18 cellular contexts compared by ENCODE assay signal in the genomic region with DNA sequence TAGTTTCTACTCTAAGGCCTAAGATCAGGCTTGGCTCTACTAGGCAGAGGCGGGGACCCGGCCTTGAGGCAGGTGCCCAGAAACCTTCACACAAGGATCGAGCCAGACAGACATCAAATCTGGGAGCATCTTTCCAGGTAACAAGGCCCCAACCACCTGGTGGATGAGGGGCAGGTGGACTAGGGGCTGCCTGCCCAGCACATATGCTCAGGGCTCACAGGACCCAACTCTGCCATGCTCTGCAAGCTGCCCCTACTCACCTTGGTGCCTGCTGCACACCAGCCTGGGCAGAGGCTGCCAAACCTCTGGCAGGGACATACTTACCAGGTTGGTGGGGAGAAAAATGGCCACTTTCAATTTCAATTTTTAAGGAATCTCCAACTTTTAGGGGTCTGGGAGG. TPM values are rescaled to one million over a fixed set of nuclear protein-coding genes. Genes with fewer than 3 reads are reported as not detected.
DNase-seq lines count a peak whose midpoint lies in the region; ATAC-seq and TF ChIP-seq lines count a peak whose summit lies in the region.
"Had no signal": no experiment of that assay in that cellular context is flagged by ENCODE, and none has a peak within 500 bp of the region (broad histone marks: within the 10 kb centered on the region; RNA-seq: fewer than 3 reads in every experiment).

No MANE protein-coding gene starts in this region.

- H3K4me1 Mint-ChIP-seq in stimulated activated naive CD8-positive, alpha-beta T cell treated with anti-CD3 and anti-CD28 coated beads, Interleukin-15, amount 100 ng/mL, for 72 hours, result peaks cover 7% of the 10 kb centered on the region
- H3K4me1 Mint-ChIP-seq in GM23338 (peaks cover 37% of the 10 kb centered on the region), nephron progenitor cell (peaks cover 25% of the 10 kb centered on the region)

- H3K36me3 Mint-ChIP-seq in GM23338 (ENCODE audit: low read depth), result no peaks in the 10 kb centered on the region
- peaks cover 5% of the 10 kb centered on the region for H3K36me3 Mint-ChIP-seq in nephron progenitor cell (ENCODE audit: low read depth)

- TF ChIP-seq CTCF in GM23338 (conservative IDR thresholded peaks at IDR 0.05; ENCODE audit: low read depth in 2 of 2) (no peak), nephron progenitor cell (IDR thresholded peaks at IDR 0.05) (no peak), RWPE1 (conservative IDR thresholded peaks at IDR 0.05; ENCODE audit: low read depth) (no peak)

- H3K9me3 Mint-ChIP-seq in stimulated activated naive CD8-positive, alpha-beta T cell treated with anti-CD3 and anti-CD28 coated beads, Interleukin-15, amount 100 ng/mL, for 72 hours, result no peaks in the 10 kb centered on the region
- H3K9me3 Mint-ChIP-seq in GM23338, result no peaks in the 10 kb centered on the region
- H3K9me3 Mint-ChIP-seq in nephron progenitor cell, result no peaks in the 10 kb centered on the region

- no peak overlapping the region for H2AFZ ChIP-seq in GM23338
- H2AFZ ChIP-seq: PC-9 had no signal

- no peak overlapping the region for H3K4me3 Mint-ChIP-seq in stimulated activated naive CD8-positive, alpha-beta T cell treated with anti-CD3 and anti-CD28 coated beads, Interleukin-15, amount 100 ng/mL, for 72 hours
- H3K4me3 Mint-ChIP-seq in GM23338, result no peak overlapping the region
- H3K4me3 Mint-ChIP-seq in nephron progenitor cell, result peak overlapping the region; percentile 42

- no peaks in the 10 kb centered on the region for H3K36me3 ChIP-seq in GM23338 (ENCODE audit: insufficient read depth)

- no peak for DNase-seq in stimulated activated naive CD8-positive, alpha-beta T cell treated with anti-CD3 and anti-CD28 coated beads, Interleukin-15, amount 100 ng/mL, for 72 hours
- DNase-seq in stimulated activated naive CD8-positive, alpha-beta T cell treated with anti-CD3 and anti-CD28 coated beads, Interleukin-15, Interleukin-2, amounts not matched to agents 100 U/mL and 50 U/mL, for 24 hours, result no peak
- no peak for DNase-seq in GM23338 (ENCODE audit: low spot score)
- no peak for DNase-seq in nephron progenitor cell
- DNase-seq in SK-N-DZ (ENCODE audit: low spot score), result no peak
- DNase-seq in RWPE1 (ENCODE audit: low spot score), result no peak
- DNase-seq: DMS53, NCI-H1048, NCI-H1417 treated with DMSO at 0.1 percent for 48 hours, NCI-H1694 treated with DMSO at 0.1 percent for 48 hours, NCI-H2081 treated with DMSO at 0.1 percent for 48 hours, NCI-H524, NCI-H774, PC-9, Right ventricle myocardium superior, T-helper 1 cell had no signal

- CTCF ChIA-PET in RWPE1 (lab: Yijun Ruan, JAX), result interaction anchor here (0.6 kb wide), 1 partner anchor 133 kb away, joined by 3 read pairs; no protein-coding TSS in a partner anchor

- H3K27ac ChIP-seq in GM23338 (ENCODE audit: low read depth) (no peak overlapping the region), RWPE1 (no peak overlapping the region)
- H3K27ac ChIP-seq: PC-9, SJSA1 had no signal

- POLR2A ChIA-PET in RWPE1 (lab: Yijun Ruan, JAX; ENCODE audit: low non-redundant PET), result no interaction called here

- H3F3A ChIP-seq in GM23338 (replicated peaks; ENCODE audit: low read depth), result no peaks in the 10 kb centered on the region

- peaks cover 15% of the 10 kb centered on the region for H3K27me3 ChIP-seq in GM23338 (ENCODE audit: insufficient read depth)
- H3K27me3 ChIP-seq: SJSA1 had no signal

- H3K4me2 ChIP-seq in GM23338, result peak overlapping the region; percentile 51; the same call in 1 of the 2 replicates
- H3K4me2 ChIP-seq: PC-9 had no signal

- no peaks in the 10 kb centered on the region for H3K9me2 ChIP-seq in GM23338 (ENCODE audit: insufficient read depth)

- peak; percentile 16 for ATAC-seq in stimulated activated naive CD8-positive, alpha-beta T cell treated with anti-CD3 and anti-CD28 coated beads, Interleukin-15, amount 100 ng/mL, for 72 hours
- ATAC-seq in stimulated activated naive CD8-positive, alpha-beta T cell treated with anti-CD3 and anti-CD28 coated beads, Interleukin-15, Interleukin-2, amounts not matched to agents 100 U/mL and 50 U/mL, for 24 hours, result no peak
- peak; percentile 25; the same call in 2 of the 3 replicates for ATAC-seq in GM23338
- no peak for ATAC-seq in GM19023 (IDR thresholded peaks at IDR 0.05; ENCODE audit: unreplicated experiment)

- no peaks in the 10 kb centered on the region for H4K20me1 ChIP-seq in GM23338 (replicated peaks; ENCODE audit: insufficient read depth)

- peaks cover 57% of the 10 kb centered on the region for H3K27me3 Mint-ChIP-seq in stimulated activated naive CD8-positive, alpha-beta T cell treated with anti-CD3 and anti-CD28 coated beads, Interleukin-15, amount 100 ng/mL, for 72 hours
- H3K27me3 Mint-ChIP-seq in GM23338 (ENCODE audit: insufficient read depth, low read depth, poor library complexity) (peaks cover 14% of the 10 kb centered on the region), nephron progenitor cell (ENCODE audit: low read depth, poor library complexity) (peaks cover 21% of the 10 kb centered on the region)

- no peak overlapping the region for H3K4me3 ChIP-seq in GM23338
- H3K4me3 ChIP-seq: PC-9, SJSA1 had no signal

- H3K4me1 ChIP-seq in GM23338 (ENCODE audit: insufficient read depth), result peaks cover 40% of the 10 kb centered on the region

- H3K27ac Mint-ChIP-seq in stimulated activated naive CD8-positive, alpha-beta T cell treated with anti-CD3 and anti-CD28 coated beads, Interleukin-15, amount 100 ng/mL, for 72 hours, result no peak overlapping the region
- H3K27ac Mint-ChIP-seq in GM23338 (no peak overlapping the region), nephron progenitor cell (no peak overlapping the region)

- H3K79me2 ChIP-seq in GM23338 (replicated peaks; ENCODE audit: insufficient read depth), result peaks cover 21% of the 10 kb centered on the region

TF ChIP-seq in GM23338, 12 proteins besides CTCF, POLR2A, EP300 and RAD21 (continues in another document):
- TF ChIP-seq NANOG (IDR thresholded peaks at IDR 0.05; ENCODE audit: borderline replicate concordance) (no peak), STAT1 (IDR thresholded peaks at IDR 0.05; ENCODE audit: unreplicated experiment) (no peak), ZNF331 (CRISPR knock-in tag; IDR thresholded peaks at IDR 0.05; ENCODE audit: low read depth) (no peak), JUNB (IDR thresholded peaks at IDR 0.05; ENCODE audit: unreplicated experiment) (no peak)
- TF ChIP-seq, protein P1, sequence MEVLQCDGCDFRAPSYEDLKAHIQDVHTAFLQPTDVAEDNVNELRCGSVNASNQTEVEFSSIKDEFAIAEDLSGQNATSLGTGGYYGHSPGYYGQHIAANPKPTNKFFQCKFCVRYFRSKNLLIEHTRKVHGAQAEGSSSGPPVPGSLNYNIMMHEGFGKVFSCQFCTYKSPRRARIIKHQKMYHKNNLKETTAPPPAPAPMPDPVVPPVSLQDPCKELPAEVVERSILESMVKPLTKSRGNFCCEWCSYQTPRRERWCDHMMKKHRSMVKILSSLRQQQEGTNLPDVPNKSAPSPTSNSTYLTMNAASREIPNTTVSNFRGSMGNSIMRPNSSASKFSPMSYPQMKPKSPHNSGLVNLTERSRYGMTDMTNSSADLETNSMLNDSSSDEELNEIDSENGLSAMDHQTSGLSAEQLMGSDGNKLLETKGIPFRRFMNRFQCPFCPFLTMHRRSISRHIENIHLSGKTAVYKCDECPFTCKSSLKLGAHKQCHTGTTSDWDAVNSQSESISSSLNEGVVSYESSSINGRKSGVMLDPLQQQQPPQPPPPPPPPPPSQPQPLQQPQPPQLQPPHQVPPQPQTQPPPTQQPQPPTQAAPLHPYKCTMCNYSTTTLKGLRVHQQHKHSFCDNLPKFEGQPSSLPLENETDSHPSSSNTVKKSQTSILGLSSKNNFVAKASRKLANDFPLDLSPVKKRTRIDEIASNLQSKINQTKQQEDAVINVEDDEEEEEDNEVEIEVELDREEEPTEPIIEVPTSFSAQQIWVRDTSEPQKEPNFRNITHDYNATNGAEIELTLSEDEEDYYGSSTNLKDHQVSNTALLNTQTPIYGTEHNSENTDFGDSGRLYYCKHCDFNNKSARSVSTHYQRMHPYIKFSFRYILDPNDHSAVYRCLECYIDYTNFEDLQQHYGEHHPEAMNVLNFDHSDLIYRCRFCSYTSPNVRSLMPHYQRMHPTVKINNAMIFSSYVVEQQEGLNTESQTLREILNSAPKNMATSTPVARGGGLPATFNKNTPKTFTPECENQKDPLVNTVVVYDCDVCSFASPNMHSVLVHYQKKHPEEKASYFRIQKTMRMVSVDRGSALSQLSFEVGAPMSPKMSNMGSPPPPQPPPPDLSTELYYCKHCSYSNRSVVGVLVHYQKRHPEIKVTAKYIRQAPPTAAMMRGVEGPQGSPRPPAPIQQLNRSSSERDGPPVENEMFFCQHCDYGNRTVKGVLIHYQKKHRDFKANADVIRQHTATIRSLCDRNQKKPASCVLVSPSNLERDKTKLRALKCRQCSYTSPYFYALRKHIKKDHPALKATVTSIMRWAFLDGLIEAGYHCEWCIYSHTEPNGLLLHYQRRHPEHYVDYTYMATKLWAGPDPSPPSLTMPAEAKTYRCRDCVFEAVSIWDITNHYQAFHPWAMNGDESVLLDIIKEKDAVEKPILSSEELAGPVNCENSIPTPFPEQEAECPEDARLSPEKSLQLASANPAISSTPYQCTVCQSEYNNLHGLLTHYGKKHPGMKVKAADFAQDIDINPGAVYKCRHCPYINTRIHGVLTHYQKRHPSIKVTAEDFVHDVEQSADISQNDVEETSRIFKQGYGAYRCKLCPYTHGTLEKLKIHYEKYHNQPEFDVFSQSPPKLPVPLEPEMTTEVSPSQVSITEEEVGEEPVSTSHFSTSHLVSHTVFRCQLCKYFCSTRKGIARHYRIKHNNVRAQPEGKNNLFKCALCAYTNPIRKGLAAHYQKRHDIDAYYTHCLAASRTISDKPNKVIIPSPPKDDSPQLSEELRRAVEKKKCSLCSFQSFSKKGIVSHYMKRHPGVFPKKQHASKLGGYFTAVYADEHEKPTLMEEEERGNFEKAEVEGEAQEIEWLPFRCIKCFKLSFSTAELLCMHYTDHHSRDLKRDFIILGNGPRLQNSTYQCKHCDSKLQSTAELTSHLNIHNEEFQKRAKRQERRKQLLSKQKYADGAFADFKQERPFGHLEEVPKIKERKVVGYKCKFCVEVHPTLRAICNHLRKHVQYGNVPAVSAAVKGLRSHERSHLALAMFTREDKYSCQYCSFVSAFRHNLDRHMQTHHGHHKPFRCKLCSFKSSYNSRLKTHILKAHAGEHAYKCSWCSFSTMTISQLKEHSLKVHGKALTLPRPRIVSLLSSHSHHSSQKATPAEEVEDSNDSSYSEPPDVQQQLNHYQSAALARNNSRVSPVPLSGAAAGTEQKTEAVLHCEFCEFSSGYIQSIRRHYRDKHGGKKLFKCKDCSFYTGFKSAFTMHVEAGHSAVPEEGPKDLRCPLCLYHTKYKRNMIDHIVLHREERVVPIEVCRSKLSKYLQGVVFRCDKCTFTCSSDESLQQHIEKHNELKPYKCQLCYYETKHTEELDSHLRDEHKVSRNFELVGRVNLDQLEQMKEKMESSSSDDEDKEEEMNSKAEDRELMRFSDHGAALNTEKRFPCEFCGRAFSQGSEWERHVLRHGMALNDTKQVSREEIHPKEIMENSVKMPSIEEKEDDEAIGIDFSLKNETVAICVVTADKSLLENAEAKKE (CRISPR knock-in tag; IDR thresholded peaks at IDR 0.05), result no peak

RNA-seq across cellular contexts. Expression of a gene that starts 2.2 kb away (rescaled TPM):
- 19.6 and 22.1 TPM in 2 replicates for total RNA-seq in GM23338 (2014; rRNA removed; shearing (Covaris generic))
- polyA plus RNA-seq in GM23338 (2016; fragmentation: Nextera tagmentation; extraction: Ambion mirVana), result 10.3 and 12.1 TPM in 2 replicates
- polyA plus RNA-seq in SK-N-DZ (2014; cell fraction: cytosol; rRNA removed), result 1.5 and 1.6 TPM in 2 replicates
- 1.1 and 4.9 TPM in 2 replicates for polyA plus RNA-seq in SK-N-DZ (2014; cell fraction: nucleus; rRNA removed)

Comparison
In these comparisons a context has a peak if more than half of its experiments do, and no peak if none do; other contexts are left out.
1. ATAC-seq: peak in stimulated activated naive CD8-positive, alpha-beta T cell treated with anti-CD3 and anti-CD28 coated beads, Interleukin-15, amount 100 ng/mL, for 72 hours (single experiment) and GM23338 (single experiment); none in stimulated activated naive CD8-positive, alpha-beta T cell treated with anti-CD3 and anti-CD28 coated beads, Interleukin-15, Interleukin-2, amounts not matched to agents 100 U/mL and 50 U/mL, for 24 hours (single experiment) and GM19023 (single experiment).